Comparison of ENCODE assay signal across 8 cellular contexts in the genomic region with DNA sequence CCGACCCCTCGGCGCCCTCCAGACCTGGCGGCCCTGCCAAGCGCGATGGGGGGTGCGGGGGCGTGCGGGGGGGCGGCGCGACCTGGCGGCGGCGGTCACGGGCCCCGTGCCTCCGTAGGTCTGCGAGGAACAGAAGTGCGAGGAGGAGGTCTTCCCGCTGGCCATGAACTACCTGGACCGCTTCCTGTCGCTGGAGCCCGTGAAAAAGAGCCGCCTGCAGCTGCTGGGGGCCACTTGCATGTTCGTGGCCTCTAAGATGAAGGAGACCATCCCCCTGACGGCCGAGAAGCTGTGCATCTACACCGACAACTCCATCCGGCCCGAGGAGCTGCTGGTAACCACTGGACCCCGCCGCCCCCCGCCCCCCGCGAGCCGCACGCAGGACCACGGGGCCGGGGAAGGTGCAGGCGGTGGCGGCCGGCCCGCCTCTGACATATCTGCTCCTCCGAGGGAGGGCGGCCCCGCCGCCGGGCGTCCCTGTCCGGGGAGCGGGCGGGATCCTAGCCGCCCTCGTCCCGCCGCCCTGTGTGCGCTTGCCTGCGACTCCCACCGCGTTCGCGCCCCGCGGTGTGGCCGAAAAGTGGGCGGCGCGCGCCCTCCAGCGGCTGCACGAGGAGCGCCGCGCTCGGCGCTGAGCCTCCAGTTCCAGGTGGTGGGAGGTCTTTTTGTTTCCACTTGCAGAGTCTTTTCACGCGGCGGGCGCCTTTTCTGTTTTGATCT. TPM values are rescaled to one million over a fixed set of nuclear protein-coding genes. Genes with fewer than 3 reads are reported as not detected.
DNase-seq lines count a peak whose midpoint lies in the region; TF ChIP-seq lines count a peak whose summit lies in the region.

No MANE protein-coding gene starts in this region.

- H2AFZ ChIP-seq in neuron (ENCODE audit: low read depth, low read length) = no peak overlapping the region

- H3K27me3 ChIP-seq in HUES48 (ENCODE audit: control insufficient read depth, insufficient read depth, low read length) (0 out of 2 replicates have a peak, but pooled peaks cover 9% of the 10 kb centered on the region), neuron (ENCODE audit: insufficient read depth, low read length) (no peaks in the 10 kb centered on the region), stomach (peaks cover 0 to 78% (median 37%) of the 10 kb centered on the region in 3 donors)

- TF ChIP-seq EP300 in stomach (IDR thresholded peaks at IDR 0.05) = no peak

- H3K4me1 ChIP-seq in HUES48 (ENCODE audit: control insufficient read depth, insufficient read depth, low read length) (peaks cover 8% of the 10 kb centered on the region), neuron (ENCODE audit: insufficient read depth, low read length) (peaks cover 48% of the 10 kb centered on the region), stomach (peaks cover 59 to 73% (median 71%) of the 10 kb centered on the region in 4 donors)

- H3K4me3 ChIP-seq in HUES48 (ENCODE audit: low read depth, low read length) (peak overlapping the region; percentile 87), neuron (ENCODE audit: low read length) (peak overlapping the region; percentile 59), stomach (peak overlapping the region; percentile 73 to 89 (median 87))

- no peak for TF ChIP-seq POLR2A in stomach (IDR thresholded peaks at IDR 0.05)

- peak; percentile 57 to 69 for DNase-seq in NCI-H2081 (lab: John Stamatoyannopoulos, UW)
- no peak for DNase-seq in NCI-H2081 treated with DMSO at 0.1 percent for 48 hours (lab: John Stamatoyannopoulos, UW)
- DNase-seq in SHP77 (lab: John Stamatoyannopoulos, UW) = peak; percentile 71 to 81
- DNase-seq in activated effector memory CD4-positive, alpha-beta T cell treated with anti-CD3 and anti-CD28 coated beads, Interleukin-2, amount 50 U/mL, for 16 hours = peak; percentile 91
- DNase-seq in foreskin melanocyte = peak; percentile 60
- peak; percentile 85 for DNase-seq in stomach

- intact Hi-C loops in stomach (cut with DNase I; ENCODE audit: low total_unique reads) = loop anchor here (10.0 kb wide), 1 partner anchor 358 kb away; no protein-coding TSS in a partner anchor

- H3K36me3 ChIP-seq in HUES48 (ENCODE audit: control insufficient read depth, insufficient read depth, low read length) (peaks cover 38% of the 10 kb centered on the region), neuron (ENCODE audit: insufficient read depth, low read length) (peaks cover 23% of the 10 kb centered on the region), stomach (peaks cover 2 to 33% (median 20%) of the 10 kb centered on the region in 4 donors)

- H3K9me3 ChIP-seq in HUES48 (ENCODE audit: control insufficient read depth, insufficient read depth, low read length) = no peaks in the 10 kb centered on the region
- no peaks in the 10 kb centered on the region for H3K9me3 ChIP-seq in neuron (ENCODE audit: low read length)
- H3K9me3 ChIP-seq in stomach = no peaks in the 10 kb centered on the region

- H3K9ac ChIP-seq in HUES48 (ENCODE audit: low read depth, low read length) = no peak overlapping the region

- H3K27ac ChIP-seq in HUES48 (ENCODE audit: low read depth, low read length) (peak overlapping the region; percentile 66), stomach (peak overlapping the region; percentile 84 to 92 (median 87))

- WGBS in stomach, 5 donors = 0 to 5% (median 1%) methylated on average over 4 to 81 of the region's 81 CpGs

- peak in 5 of 7 experiments; percentile 71 to 95 (median 87) for TF ChIP-seq CTCF in stomach (IDR thresholded peaks at IDR 0.05)

RNA-seq across cellular contexts. Expression of a gene that starts 2.1 kb away (rescaled TPM):
- 100 to 1,000 TPM in 3 of 5 donors, 10 to 100 TPM in 2; 24.1 to 293 (median 141) TPM for total RNA-seq in stomach
- polyA plus RNA-seq in stomach = 10 to 100 TPM; 17.6 to 44.6 (median 33.7) TPM

RNA-seq across cellular contexts. Expression of a gene that starts 32.1 kb away (rescaled TPM):
- 100 to 1,000 TPM in 1 of 5 donors, 10 to 100 TPM in 3, 1 to 10 TPM in 1; 2.3 to 107 (median 37.6) TPM for total RNA-seq in stomach
- 10 to 100 TPM; 14.2 to 23.1 (median 22.6) TPM for polyA plus RNA-seq in stomach
